In genomic region chr1:79006564-79006963, GRCh38 we compare ENCODE assay signal across 11 cellular contexts. TPM values are rescaled to one million over a fixed set of nuclear protein-coding genes. Genes with fewer than 3 reads are reported as not detected.
A peak's percentile ranks its signal among the peaks of the same experiment; 100 is the strongest.
DNase-seq lines count a peak whose midpoint lies in the region; ATAC-seq and TF ChIP-seq lines count a peak whose summit lies in the region.
"Had no signal": no experiment of that assay in that cellular context is flagged by ENCODE, and none has a peak within 500 bp of the region (broad histone marks: within the 10 kb centered on the region; RNA-seq: fewer than 3 reads in every experiment).

Gene ADGRL4 (minus strand): TSS chr1:79006730. CDS start chr1:79006654, 76 bp downstream.

- peak within 1 kb of the TSS; percentile 83 for H3K4me3 ChIP-seq in ACC112 (ENCODE audit: low read depth, low read length)
- H3K4me3 ChIP-seq in astrocyte of the cerebellum (ENCODE audit: low read depth, low read length) = peak within 1 kb of the TSS; percentile 56
- H3K4me3 ChIP-seq: A549 had no signal

- peak; percentile 89 to 90 for ATAC-seq in left cardiac atrium
- ATAC-seq in omental fat pad (ENCODE audit: low FRiP score) = peak; percentile 59
- ATAC-seq: A549 had no signal

- H3K36me3 ChIP-seq in ACC112 (ENCODE audit: insufficient read depth, low read length) = peaks cover 14% of the 10 kb centered on the region

- intact Hi-C loops in left cardiac atrium (cut with DNase I) = no loop called here

- DNase-seq in astrocyte of the cerebellum (ENCODE audit: low read depth) = peak; percentile 24
- DNase-seq in left cardiac atrium = peak; percentile 73
- no peak for DNase-seq in omental fat pad (ENCODE audit: low spot score)
- no peak for DNase-seq in epidermal melanocyte (ENCODE audit: insufficient read length, low spot score)
- no peak for DNase-seq in H4 (ENCODE audit: low spot score)
- DNase-seq in activated gamma-delta T cell (lab: John Stamatoyannopoulos, UW) = no peak
- DNase-seq in GM10266 (ENCODE audit: extremely low spot score) = no peak
- DNase-seq: activated CD4-positive, CD25-positive, alpha-beta regulatory T cell treated with anti-CD3 and anti-CD28 coated beads, Interleukin-2, amount 50 U/mL, for 72 hours; effector CD8-positive, alpha-beta T cell had no signal

- H3K4me1 ChIP-seq in ACC112 (ENCODE audit: control insufficient read depth, insufficient read depth, low read length, unreplicated experiment) = peaks cover 18% of the 10 kb centered on the region
- H3K4me1 ChIP-seq: A549 had no signal

- H2AFZ ChIP-seq in ACC112 (ENCODE audit: low read length, unreplicated experiment) = peak within 1 kb of the TSS; percentile 64

- no peaks in the 10 kb centered on the region for H3K27me3 ChIP-seq in ACC112 (ENCODE audit: insufficient read depth, low read length)

- in situ Hi-C loops in astrocyte of the cerebellum (cut with HindIII; ENCODE audit: low sequenced_read_pairs) = no loop called here

- H3K79me2 ChIP-seq in ACC112 (ENCODE audit: control insufficient read depth, insufficient read depth, low read length, unreplicated experiment) = peaks cover 51% of the 10 kb centered on the region

- TF ChIP-seq CTCF in astrocyte of the cerebellum (IDR thresholded peaks at IDR 0.05; ENCODE audit: low read depth, low read length, missing control alignments) (no peak), omental fat pad (IDR thresholded peaks at IDR 0.05) (no peak), GM10266 (IDR thresholded peaks at IDR 0.05; ENCODE audit: control insufficient read depth, insufficient read depth, low read depth, missing control alignments) (no peak)

- peak within 1 kb of the TSS; percentile 54 for H3K27ac ChIP-seq in ACC112 (ENCODE audit: low read depth, low read length)
- H3K27ac ChIP-seq: A549 had no signal

RNA-seq across cellular contexts. Expression of gene ADGRL4, which starts in this region (rescaled TPM):
- 10 to 100 TPM; 30.6 to 34.8 TPM for total RNA-seq in left cardiac atrium
- 100 to 1,000 TPM in 2 of 4 donors, 10 to 100 TPM in 2; 26.5 to 282 (median 103) TPM for total RNA-seq in omental fat pad
- total RNA-seq in H4 (2014; rRNA removed; shearing (Covaris generic)) = not detected in 2 replicates

Comparison
In these comparisons a context has a peak if more than half of its experiments do, and no peak if none do; other contexts are left out.
1. RNA of gene ADGRL4 (total RNA-seq): 26.5 to 282 TPM in omental fat pad and 30.6 to 34.8 TPM in left cardiac atrium; not detected in H4; every median in the first group is over 10 times any median in the second.
2. DNase-seq: peak in astrocyte of the cerebellum (single experiment) and left cardiac atrium (single experiment); none in omental fat pad (single experiment), epidermal melanocyte (single experiment), H4 (single experiment), activated gamma-delta T cell (single experiment) and GM10266 (single experiment).